2 cellular contexts compared by ENCODE assay signal in the genomic region with DNA sequence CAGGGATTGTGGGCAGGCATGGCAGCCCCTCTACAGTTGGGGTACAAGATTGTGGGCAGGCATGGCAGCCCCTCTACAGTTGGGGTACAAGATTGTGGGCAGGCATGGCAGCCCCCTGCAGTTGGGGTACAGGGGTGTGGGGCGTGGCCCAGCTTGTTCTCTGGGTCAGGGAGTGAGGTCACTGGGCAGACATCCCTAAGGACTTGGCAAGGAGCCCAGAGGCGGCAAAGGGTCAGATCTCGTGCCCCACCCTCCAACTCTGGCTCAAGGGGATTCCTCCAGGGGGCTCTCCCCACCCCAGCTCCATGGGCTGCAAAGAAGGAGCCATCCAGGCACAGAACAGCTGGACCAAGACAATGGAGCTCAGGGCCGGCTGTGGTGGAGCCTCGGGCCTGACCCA.
TF ChIP-seq lines count a peak whose summit lies in the region.

No MANE protein-coding gene starts in this region.

TF ChIP-seq in HEK293, 187 proteins besides CTCF, POLR2A, EP300 and RAD21 (continues in another document):
- TF ChIP-seq HOXD13 (CRISPR knock-in tag; IDR thresholded peaks at IDR 0.05; ENCODE audit: borderline replicate concordance) (no peak), ZNF621 (tag by site-specific recombination; IDR thresholded peaks at IDR 0.05) (no peak), ZNF239 (tag by site-specific recombination; IDR thresholded peaks at IDR 0.05) (no peak), ZNF514 (tag by site-specific recombination; IDR thresholded peaks at IDR 0.05) (no peak), HIC1 (tag by site-specific recombination; IDR thresholded peaks at IDR 0.05) (0 out of 2 replicates have a peak, but pooled peaks have one; percentile 37), ZNF704 (tag by site-specific recombination; IDR thresholded peaks at IDR 0.05) (no peak), ZNF585B (tag by site-specific recombination; IDR thresholded peaks at IDR 0.05) (no peak), WT1 (tag by site-specific recombination; IDR thresholded peaks at IDR 0.05) (no peak), ZNF510 (tag by site-specific recombination; IDR thresholded peaks at IDR 0.05; ENCODE audit: insufficient replicate concordance) (no peak), ZNF202 (tag by site-specific recombination; IDR thresholded peaks at IDR 0.05; ENCODE audit: borderline replicate concordance) (no peak), ZBTB21 (tag by site-specific recombination; IDR thresholded peaks at IDR 0.05) (no peak), ZFP3 (tag by site-specific recombination; IDR thresholded peaks at IDR 0.05; ENCODE audit: low read depth) (no peak), HOXC10 (CRISPR knock-in tag; IDR thresholded peaks at IDR 0.05) (no peak), ZNF571 (tag by site-specific recombination; IDR thresholded peaks at IDR 0.05) (no peak), ZNF184 (tag by site-specific recombination; IDR thresholded peaks at IDR 0.05) (no peak), ZFP41 (tag by site-specific recombination; IDR thresholded peaks at IDR 0.05; ENCODE audit: borderline replicate concordance) (no peak), HOXA7 (CRISPR knock-in tag; IDR thresholded peaks at IDR 0.05; ENCODE audit: borderline replicate concordance) (no peak), ZNF777 (tag by site-specific recombination; IDR thresholded peaks at IDR 0.05; ENCODE audit: borderline replicate concordance) (no peak), ZNF324 (tag by site-specific recombination; IDR thresholded peaks at IDR 0.05) (no peak), ZNF248 (tag by site-specific recombination; IDR thresholded peaks at IDR 0.05) (no peak), PBX3 (CRISPR knock-in tag; IDR thresholded peaks at IDR 0.05) (no peak), ZEB2 (tag by site-specific recombination; IDR thresholded peaks at IDR 0.05) (no peak)
- TF ChIP-seq, protein P1, sequence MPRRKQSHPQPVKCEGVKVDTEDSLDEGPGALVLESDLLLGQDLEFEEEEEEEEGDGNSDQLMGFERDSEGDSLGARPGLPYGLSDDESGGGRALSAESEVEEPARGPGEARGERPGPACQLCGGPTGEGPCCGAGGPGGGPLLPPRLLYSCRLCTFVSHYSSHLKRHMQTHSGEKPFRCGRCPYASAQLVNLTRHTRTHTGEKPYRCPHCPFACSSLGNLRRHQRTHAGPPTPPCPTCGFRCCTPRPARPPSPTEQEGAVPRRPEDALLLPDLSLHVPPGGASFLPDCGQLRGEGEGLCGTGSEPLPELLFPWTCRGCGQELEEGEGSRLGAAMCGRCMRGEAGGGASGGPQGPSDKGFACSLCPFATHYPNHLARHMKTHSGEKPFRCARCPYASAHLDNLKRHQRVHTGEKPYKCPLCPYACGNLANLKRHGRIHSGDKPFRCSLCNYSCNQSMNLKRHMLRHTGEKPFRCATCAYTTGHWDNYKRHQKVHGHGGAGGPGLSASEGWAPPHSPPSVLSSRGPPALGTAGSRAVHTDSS (tag by site-specific recombination; IDR thresholded peaks at IDR 0.05): no peak
- TF ChIP-seq, protein P2, sequence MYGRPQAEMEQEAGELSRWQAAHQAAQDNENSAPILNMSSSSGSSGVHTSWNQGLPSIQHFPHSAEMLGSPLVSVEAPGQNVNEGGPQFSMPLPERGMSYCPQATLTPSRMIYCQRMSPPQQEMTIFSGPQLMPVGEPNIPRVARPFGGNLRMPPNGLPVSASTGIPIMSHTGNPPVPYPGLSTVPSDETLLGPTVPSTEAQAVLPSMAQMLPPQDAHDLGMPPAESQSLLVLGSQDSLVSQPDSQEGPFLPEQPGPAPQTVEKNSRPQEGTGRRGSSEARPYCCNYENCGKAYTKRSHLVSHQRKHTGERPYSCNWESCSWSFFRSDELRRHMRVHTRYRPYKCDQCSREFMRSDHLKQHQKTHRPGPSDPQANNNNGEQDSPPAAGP (tag by site-specific recombination; IDR thresholded peaks at IDR 0.05): no peak

TF ChIP-seq in K562, 482 proteins besides CTCF, POLR2A, EP300 and RAD21:
- TF ChIP-seq ZNF280A (IDR thresholded peaks at IDR 0.05; ENCODE audit: low read depth, partially characterized antibody) (no peak), NFIC (IDR thresholded peaks at IDR 0.05) (peak; percentile 77), ZBTB40 (IDR thresholded peaks at IDR 0.05) (no peak), ZBTB40 (CRISPR knock-in tag; IDR thresholded peaks at IDR 0.05) (no peak)
